Comparison of ENCODE assay signal across 15 cellular contexts in genomic region chr10:61411651-61412050, GRCh38. TPM values are rescaled to one million over a fixed set of nuclear protein-coding genes. Genes with fewer than 3 reads are reported as not detected.
DNase-seq lines count a peak whose midpoint lies in the region; ATAC-seq and TF ChIP-seq lines count a peak whose summit lies in the region.
"Had no signal": no experiment of that assay in that cellular context is flagged by ENCODE, and none has a peak within 500 bp of the region (broad histone marks: within the 10 kb centered on the region; RNA-seq: fewer than 3 reads in every experiment).

No MANE protein-coding gene starts in this region.

- H3K27ac ChIP-seq in fibroblast of lung (ENCODE audit: insufficient read depth, low read length) (no peak overlapping the region), upper lobe of right lung (no peak overlapping the region)

- in situ Hi-C loops in SK-MEL-5 (cut with HindIII; ENCODE audit: low pct_unique_long_range_greater_than_20kb, low sequenced_read_pairs), result no loop called here

- H3K36me3 ChIP-seq in fibroblast of lung (ENCODE audit: control insufficient read depth, insufficient read depth, low read length), result no peaks in the 10 kb centered on the region
- no peaks in the 10 kb centered on the region for H3K36me3 ChIP-seq in upper lobe of right lung

- H3K79me2 ChIP-seq in fibroblast of lung (ENCODE audit: control insufficient read depth, insufficient read depth, low read length), result no peaks in the 10 kb centered on the region

- no peak for TF ChIP-seq CTCF in fibroblast of lung (conservative IDR thresholded peaks at IDR 0.05 in 1 of 2, IDR thresholded peaks at IDR 0.05 in 1 of 2; ENCODE audit: low read depth in 1 of 2, low read length in 2 of 2)
- TF ChIP-seq CTCF in upper lobe of right lung (IDR thresholded peaks at IDR 0.05), result no peak

- intact Hi-C loops in upper lobe of right lung (cut with DNase I), result no loop called here

- H3K4me3 ChIP-seq in fibroblast of lung (replicated peaks in 1 of 4; ENCODE audit: control extremely low read depth in 1 of 4, insufficient read depth in 1 of 4, low read depth in 3 of 4, low read length in 4 of 4) (no peak overlapping the region), upper lobe of right lung (no peak overlapping the region)

- H3K9me3 ChIP-seq in fibroblast of lung (ENCODE audit: control insufficient read depth, insufficient read depth, low read depth, low read length), result no peaks in the 10 kb centered on the region
- no peaks in the 10 kb centered on the region for H3K9me3 ChIP-seq in upper lobe of right lung
- H3K9me3 ChIP-seq: Caco-2 had no signal

- H3K4me1 ChIP-seq in fibroblast of lung (ENCODE audit: control insufficient read depth, extremely low read depth, insufficient read depth, low read length) (no peaks in the 10 kb centered on the region), upper lobe of right lung (peaks cover 4% of the 10 kb centered on the region)
- H3K4me1 ChIP-seq: Caco-2 had no signal

- H3K27me3 ChIP-seq in fibroblast of lung (ENCODE audit: control insufficient read depth, insufficient read depth, low read length), result no peaks in the 10 kb centered on the region
- no peaks in the 10 kb centered on the region for H3K27me3 ChIP-seq in upper lobe of right lung

- H3K4me2 ChIP-seq in fibroblast of lung (ENCODE audit: extremely low read depth, insufficient read depth, low read length), result no peak overlapping the region

- H4K20me1 ChIP-seq in fibroblast of lung (ENCODE audit: control insufficient read depth, extremely low read depth, insufficient read depth, low read length), result no peaks in the 10 kb centered on the region

- H3K9ac ChIP-seq in fibroblast of lung (ENCODE audit: insufficient read depth, low read length), result no peak overlapping the region

- peak overlapping the region; percentile 24 for H2AFZ ChIP-seq in fibroblast of lung (ENCODE audit: low read length)

- peak; percentile 12 for DNase-seq in SK-MEL-5 (ENCODE audit: low read depth, low spot score)
- peak in 1 of 2 donors; percentile 30 for DNase-seq in fibroblast of lung (ENCODE audit: low read depth in 2 of 2)
- peak; percentile 20 for DNase-seq in medulla oblongata (ENCODE audit: extremely low spot score)
- DNase-seq in superior temporal gyrus (ENCODE audit: extremely low spot score), result peak; percentile 35
- DNase-seq in NCI-H1694 (lab: John Stamatoyannopoulos, UW), result no peak
- DNase-seq in left lobe of liver (ENCODE audit: low spot score), result no peak
- DNase-seq in upper lobe of right lung, result no peak
- DNase-seq: Caco-2; CD8-positive, alpha-beta T cell; DMS53; GOT3; H9 had no signal

- ATAC-seq in left lobe of liver (no peak), upper lobe of right lung (no peak)
- ATAC-seq: CD8-positive, alpha-beta T cell had no signal

RNA-seq across cellular contexts. Expression of gene TMEM26, which starts 41.5 kb away (rescaled TPM):
- not detected in 2 replicates for total RNA-seq in SK-MEL-5 (2014; rRNA removed; shearing (Covaris generic))
- polyA plus RNA-seq in SK-MEL-5 (2015; cell fraction: cytosol; rRNA removed), result not detected in 2 replicates
- not detected in 2 replicates for polyA plus RNA-seq in SK-MEL-5 (2015; cell fraction: nucleus; rRNA removed)
- total RNA-seq in fibroblast of lung (1.5 and 2.3 TPM in 2 replicates), left lobe of liver (0.35 TPM), upper lobe of right lung (0.46 TPM)
- 0.28 and 1.4 TPM in 2 replicates for polyA plus RNA-seq in fibroblast of lung
- 0.24 and 1.7 TPM in 2 replicates for polyA plus RNA-seq in fibroblast of lung (2012)
- 0.04 and 0.51 TPM in 2 replicates for polyA minus RNA-seq in fibroblast of lung (ENCODE audit: low replicate concordance)
- total RNA-seq: Caco-2; CD8-positive, alpha-beta T cell; HT1080 had no signal
- polyA plus RNA-seq: CD14-positive monocyte, IgD-negative memory B cell had no signal

Comparison
In these comparisons a context has a peak if more than half of its experiments do, and no peak if none do; other contexts are left out.
1. DNase-seq: peak in SK-MEL-5 (single experiment), medulla oblongata (single experiment) and superior temporal gyrus (single experiment); none in NCI-H1694 (single experiment), left lobe of liver (single experiment) and upper lobe of right lung (single experiment).